22 cellular contexts compared by ENCODE assay signal in the genomic region with DNA sequence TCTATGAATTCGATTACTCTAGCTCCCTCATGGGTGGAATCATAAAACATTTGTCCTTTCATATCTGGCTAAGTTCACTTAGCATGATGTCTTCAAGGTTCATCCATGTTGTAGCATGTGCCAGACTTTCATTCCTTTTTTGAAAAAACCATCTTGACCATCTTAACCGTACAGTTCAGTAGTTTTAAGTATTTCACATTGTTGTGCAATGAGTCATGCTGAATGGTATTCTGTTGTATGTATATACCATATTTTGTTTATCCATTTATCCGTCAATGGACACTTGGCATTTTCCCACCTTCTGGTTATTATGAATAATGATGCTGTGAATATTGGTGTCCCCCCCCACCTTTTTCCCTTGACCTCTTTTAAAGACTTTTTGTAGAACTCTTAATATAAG.
DNase-seq lines count a peak whose midpoint lies in the region; ATAC-seq and TF ChIP-seq lines count a peak whose summit lies in the region.
"Had no signal": no experiment of that assay in that cellular context is flagged by ENCODE, and none has a peak within 500 bp of the region (broad histone marks: within the 10 kb centered on the region; RNA-seq: fewer than 3 reads in every experiment).

No MANE protein-coding gene starts in this region.

- H3K4me1 ChIP-seq in PC-3 (ENCODE audit: insufficient read depth, low read length) (peaks cover 9% of the 10 kb centered on the region; the same call in 1 of the 2 replicates), endodermal cell (ENCODE audit: control insufficient read depth, insufficient read depth, low read length) (no peaks in the 10 kb centered on the region)

- intact Hi-C loops in activated CD4-positive, alpha-beta T cell treated with anti-CD3 and anti-CD28 coated beads for 36 hours (cut with DNase I, micrococcal nuclease): no loop called here
- intact Hi-C loops in PC-3 (cut with micrococcal nuclease): no loop called here

- no peak for DNase-seq in activated CD4-positive, alpha-beta T cell treated with anti-CD3 and anti-CD28 coated beads for 36 hours
- no peak for DNase-seq in activated CD4-positive, alpha-beta T cell treated with anti-CD3 and anti-CD28 coated beads, Interleukin-2, amount 50 U/mL, for 1 hour
- DNase-seq in PC-3 (peak; percentile 57), dermis blood vessel endothelial cell (peak; percentile 38), non-pigmented ciliary epithelial cell (ENCODE audit: low read depth) (peak; percentile 37), endodermal cell (no peak)
- DNase-seq in stimulated activated CD4-positive, alpha-beta T cell treated with anti-CD3 and anti-CD28 coated beads, Interleukin-4, amount 100 ng/mL, for 4 hours: no peak
- DNase-seq: activated CD8-positive, alpha-beta T cell treated with anti-CD3 and anti-CD28 coated beads, Interleukin-2, amount 10 ng/mL, durations not matched to agents 7 days and 5 days; activated gamma-delta T cell; CD4-positive, alpha-beta memory T cell; glutamatergic neuron; H7; NCI-H2107; NCI-H748 treated with DMSO at 0.1 percent for 48 hours; right cardiac atrium; stimulated activated CD4-positive, alpha-beta T cell treated with anti-CD3 and anti-CD28 coated beads, Interleukin-4, amount 100 ng/mL, for 24 hours; SW 1271; upper lobe of left lung had no signal

- no peaks in the 10 kb centered on the region for H3K9me3 Mint-ChIP-seq in activated CD4-positive, alpha-beta T cell treated with anti-CD3 and anti-CD28 coated beads for 36 hours (ENCODE audit: low read depth)
- H3K9me3 Mint-ChIP-seq in endodermal cell: no peaks in the 10 kb centered on the region

- H3K36me3 ChIP-seq in PC-3 (ENCODE audit: low read depth, low read length) (no peaks in the 10 kb centered on the region), endodermal cell (ENCODE audit: control insufficient read depth, insufficient read depth, low read length) (no peaks in the 10 kb centered on the region)

- peaks cover 33% of the 10 kb centered on the region for H3K4me1 Mint-ChIP-seq in activated CD4-positive, alpha-beta T cell treated with anti-CD3 and anti-CD28 coated beads for 36 hours
- no peaks in the 10 kb centered on the region for H3K4me1 Mint-ChIP-seq in endodermal cell

- CTCF ChIA-PET in activated CD4-positive, alpha-beta T cell treated with anti-CD3 and anti-CD28 coated beads for 36 hours (lab: Charles Lee): interaction anchor here (0.9 to 1.0 kb wide), 2 partner anchors 18 to 281 kb away, joined by 3 to 4 read pairs; no protein-coding TSS in a partner anchor
- CTCF ChIA-PET in PC-3 (lab: Charles Lee): no interaction called here

- no peak overlapping the region for H3K4me2 ChIP-seq in PC-3 (ENCODE audit: low read length)

- H3K27me3 ChIP-seq in PC-3 (ENCODE audit: low read length): no peaks in the 10 kb centered on the region
- H3K27me3 ChIP-seq in endodermal cell (ENCODE audit: control insufficient read depth, insufficient read depth, low read length, poor library complexity, severe bottlenecking): no peaks in the 10 kb centered on the region
- H3K27me3 ChIP-seq: neutrophil, upper lobe of left lung had no signal

- H3K27ac ChIP-seq in PC-3 (ENCODE audit: low read length): no peak overlapping the region
- no peak overlapping the region for H3K27ac ChIP-seq in endodermal cell (ENCODE audit: low read depth, low read length)
- H3K27ac ChIP-seq: 22Rv1, upper lobe of left lung had no signal

- H3K9me2 ChIP-seq in PC-3 (replicated peaks; ENCODE audit: low read length): no peaks in the 10 kb centered on the region

- H3K4me3 Mint-ChIP-seq in activated CD4-positive, alpha-beta T cell treated with anti-CD3 and anti-CD28 coated beads for 36 hours: no peak overlapping the region
- no peak overlapping the region for H3K4me3 Mint-ChIP-seq in endodermal cell
- H3K4me3 Mint-ChIP-seq: activated CD8-positive, alpha-beta T cell treated with anti-CD3 and anti-CD28 coated beads, Interleukin-2, amount 10 ng/mL, durations not matched to agents 7 days and 5 days; CD4-positive, alpha-beta memory T cell had no signal

- no peaks in the 10 kb centered on the region for H3K27me3 Mint-ChIP-seq in activated CD4-positive, alpha-beta T cell treated with anti-CD3 and anti-CD28 coated beads for 36 hours
- H3K27me3 Mint-ChIP-seq in endodermal cell (ENCODE audit: insufficient read depth): no peaks in the 10 kb centered on the region
- H3K27me3 Mint-ChIP-seq: CD4-positive, alpha-beta memory T cell had no signal

- peaks cover 67% of the 10 kb centered on the region for H3K36me3 Mint-ChIP-seq in activated CD4-positive, alpha-beta T cell treated with anti-CD3 and anti-CD28 coated beads for 36 hours (ENCODE audit: low read depth)
- H3K36me3 Mint-ChIP-seq in endodermal cell (ENCODE audit: low read depth): peaks cover 11% of the 10 kb centered on the region

- WGBS in endodermal cell (ENCODE audit: insufficient coverage in 1 of 2, insufficient read length in 1 of 2), 2 experiments: 92% methylated on average over 2 of the region's 3 CpGs

- no peaks in the 10 kb centered on the region for H3F3A ChIP-seq in PC-3 (ENCODE audit: low read length, unreplicated experiment)

- no TSS peak for BruUV-seq in PC-3 (replicated peaks; lab: Mats Ljungman, UMichigan)

- no peaks in the 10 kb centered on the region for H3K79me2 ChIP-seq in PC-3 (ENCODE audit: low read length)

- no peak overlapping the region for H3K4me3 ChIP-seq in PC-3 (ENCODE audit: low read length)
- H3K4me3 ChIP-seq in endodermal cell (ENCODE audit: low read length): no peak overlapping the region
- H3K4me3 ChIP-seq: upper lobe of left lung had no signal

- no peaks in the 10 kb centered on the region for H4K20me1 ChIP-seq in PC-3 (ENCODE audit: low read length)

- H3K27ac Mint-ChIP-seq in activated CD4-positive, alpha-beta T cell treated with anti-CD3 and anti-CD28 coated beads for 36 hours: peak overlapping the region; percentile 17
- H3K27ac Mint-ChIP-seq in endodermal cell: no peak overlapping the region
- H3K27ac Mint-ChIP-seq: activated CD8-positive, alpha-beta T cell treated with anti-CD3 and anti-CD28 coated beads, Interleukin-2, amount 10 ng/mL, durations not matched to agents 7 days and 5 days had no signal

- no peaks in the 10 kb centered on the region for H3K9me3 ChIP-seq in PC-3 (ENCODE audit: low read length)
- H3K9me3 ChIP-seq in endodermal cell (ENCODE audit: control insufficient read depth, low read length): no peaks in the 10 kb centered on the region
- H3K9me3 ChIP-seq: neutrophil, upper lobe of left lung had no signal

- H2AFZ ChIP-seq in PC-3 (ENCODE audit: low read length): no peak overlapping the region

- no peak for ATAC-seq in activated CD4-positive, alpha-beta T cell treated with anti-CD3 and anti-CD28 coated beads for 36 hours
- ATAC-seq in PC-3: no peak
- ATAC-seq in HG02571 (IDR thresholded peaks at IDR 0.05; ENCODE audit: unreplicated experiment): no peak
- ATAC-seq: activated CD8-positive, alpha-beta T cell treated with anti-CD3 and anti-CD28 coated beads, Interleukin-2, amount 10 ng/mL, durations not matched to agents 7 days and 5 days; Panc1; right cardiac atrium had no signal

- TF ChIP-seq CTCF in PC-3 (conservative IDR thresholded peaks at IDR 0.05; ENCODE audit: low read depth, low read length) (no peak), endodermal cell (conservative IDR thresholded peaks at IDR 0.05) (no peak)

- H3K9ac ChIP-seq in PC-3 (ENCODE audit: low read length) (no peak overlapping the region), endodermal cell (ENCODE audit: extremely low read depth, low read length, poor library complexity, severe bottlenecking) (no peak overlapping the region)

- POLR2A ChIA-PET in activated CD4-positive, alpha-beta T cell treated with anti-CD3 and anti-CD28 coated beads for 36 hours (lab: Charles Lee): no interaction called here
- POLR2A ChIA-PET in PC-3 (lab: Charles Lee; ENCODE audit: unreplicated experiment): no interaction called here

Comparison
In these comparisons a context has a peak if more than half of its experiments do, and no peak if none do; other contexts are left out.
1. DNase-seq: peak in PC-3 (single experiment), dermis blood vessel endothelial cell (single experiment) and non-pigmented ciliary epithelial cell (single experiment); none in activated CD4-positive, alpha-beta T cell treated with anti-CD3 and anti-CD28 coated beads for 36 hours (single experiment), activated CD4-positive, alpha-beta T cell treated with anti-CD3 and anti-CD28 coated beads, Interleukin-2, amount 50 U/mL, for 1 hour (single experiment), stimulated activated CD4-positive, alpha-beta T cell treated with anti-CD3 and anti-CD28 coated beads, Interleukin-4, amount 100 ng/mL, for 4 hours (0 of 2) and endodermal cell (single experiment).